ENCODE assay signal across 8 cellular contexts in genomic region chr9:125745682-125746016, GRCh38. TPM values are rescaled to one million over a fixed set of nuclear protein-coding genes. Genes with fewer than 3 reads are reported as not detected.
DNase-seq lines count a peak whose midpoint lies in the region; ATAC-seq and TF ChIP-seq lines count a peak whose summit lies in the region.

No MANE protein-coding gene starts in this region.

- TF ChIP-seq POLR2A in breast epithelium (IDR thresholded peaks at IDR 0.05), result no peak

- H3K27ac ChIP-seq in heart right ventricle (peak overlapping the region in 6 of 10 donors; percentile 80 to 94 (median 85)), breast epithelium (peak overlapping the region; percentile 83 to 96)

- H3K27me3 ChIP-seq in heart right ventricle, result no peaks in the 10 kb centered on the region
- H3K27me3 ChIP-seq in breast epithelium, result no peaks in the 10 kb centered on the region
- H3K27me3 ChIP-seq in mononuclear cell (ENCODE audit: insufficient read depth, low read length), result peaks cover 3% of the 10 kb centered on the region

- no peak for TF ChIP-seq CTCF in heart right ventricle (IDR thresholded peaks at IDR 0.05)
- TF ChIP-seq CTCF in breast epithelium (IDR thresholded peaks at IDR 0.05), result no peak

- 27 to 31% methylated on average over 6 of the region's 6 CpGs for WGBS in heart right ventricle, 2 donors

- no peaks in the 10 kb centered on the region for H3K9me3 ChIP-seq in heart right ventricle
- H3K9me3 ChIP-seq in breast epithelium, result no peaks in the 10 kb centered on the region
- H3K9me3 ChIP-seq in mononuclear cell (ENCODE audit: low read depth, low read length), result no peaks in the 10 kb centered on the region

- H3K4me1 ChIP-seq in heart right ventricle, result peaks cover 0 to 31% (median 21%) of the 10 kb centered on the region in 9 donors
- H3K4me1 ChIP-seq in breast epithelium, result no peaks in the 10 kb centered on the region
- H3K4me1 ChIP-seq in mononuclear cell (ENCODE audit: insufficient read depth, low read length), result peaks cover 22% of the 10 kb centered on the region

- no peak for DNase-seq in heart right ventricle
- no peak for DNase-seq in left cardiac atrium
- no peak for DNase-seq in breast epithelium (ENCODE audit: low spot score in 2 of 2)
- DNase-seq in HEK293T (ENCODE audit: extremely low spot score), result no peak

- H3K4me3 ChIP-seq in heart right ventricle (peak overlapping the region in 9 of 10 donors; percentile 62 to 90 (median 80)), breast epithelium (peak overlapping the region; percentile 73 to 92 (median 82)), mononuclear cell (ENCODE audit: low read length) (peak overlapping the region; percentile 62)

- H3K36me3 ChIP-seq in heart right ventricle (no peaks in the 10 kb centered on the region), breast epithelium (no peaks in the 10 kb centered on the region)

- intact Hi-C loops in heart right ventricle (cut with DNase I), result loop anchor here in 4 of 10 donors (5.0 to 10.0 kb wide), 5 partner anchors 38 to 191 kb away; partner anchors contain the start of gene MAPKAP1 (in 2 of the 4)
- intact Hi-C loops in left cardiac atrium (cut with DNase I), result no loop called here
- intact Hi-C loops in breast epithelium (cut with DNase I; ENCODE audit: low total_unique reads), result loop anchor here (5.0 kb wide), 1 partner anchor 338 kb away; no protein-coding TSS in a partner anchor

- ATAC-seq in heart right ventricle, result no peak
- ATAC-seq in left cardiac atrium, result no peak
- no peak for ATAC-seq in GM21515 (IDR thresholded peaks at IDR 0.05; ENCODE audit: unreplicated experiment)
- no peak for ATAC-seq in GM21360 (IDR thresholded peaks at IDR 0.05; ENCODE audit: unreplicated experiment)
- no peak for ATAC-seq in HG03571 (IDR thresholded peaks at IDR 0.05; ENCODE audit: unreplicated experiment)

- CTCF ChIA-PET in HEK293T (lab: Yijun Ruan, JAX), result no interaction called here

- POLR2A ChIA-PET in HEK293T (lab: Yijun Ruan, JAX), result interaction anchor here (0.8 to 1.0 kb wide), 2 partner anchors 39 to 64 kb away, joined by 3 to 4 read pairs; partner anchors contain the start of gene MAPKAP1

TF ChIP-seq in HEK293T, 16 proteins besides CTCF, POLR2A, EP300 and RAD21:
- TF ChIP-seq FOXM1 (IDR thresholded peaks at IDR 0.05; ENCODE audit: borderline replicate concordance), result no peak
- TF ChIP-seq ELF4 (IDR thresholded peaks at IDR 0.05), result no peak
- no peak for TF ChIP-seq SP1 (IDR thresholded peaks at IDR 0.05)
- TF ChIP-seq FOXK2 (IDR thresholded peaks at IDR 0.05), result no peak
- no peak for TF ChIP-seq CTBP1 (IDR thresholded peaks at IDR 0.05; ENCODE audit: borderline replicate concordance)
- no peak for TF ChIP-seq LEF1 (IDR thresholded peaks at IDR 0.05; ENCODE audit: borderline replicate concordance)
- TF ChIP-seq TARDBP (IDR thresholded peaks at IDR 0.05), result no peak

RNA-seq across cellular contexts. Expression of gene PBX3, which starts 1.5 kb away (rescaled TPM):
- total RNA-seq in heart right ventricle, result 10 to 100 TPM; 47.3 to 79.6 (median 57.1) TPM
- polyA plus RNA-seq in heart right ventricle, result 10 to 100 TPM; 14.5 to 24.5 TPM
- total RNA-seq in left cardiac atrium, result 10 to 100 TPM; 54.8 to 65.3 TPM
- total RNA-seq in breast epithelium, result 10 to 100 TPM; 29.5 to 31.2 (median 29.8) TPM
- total RNA-seq in mononuclear cell, result 38.1 TPM

RNA-seq across cellular contexts. Expression of gene MAPKAP1, which starts 38.6 kb away (rescaled TPM):
- 100 to 1,000 TPM; 102 to 143 (median 116) TPM for total RNA-seq in heart right ventricle
- polyA plus RNA-seq in heart right ventricle, result 100 to 1,000 TPM; 116 to 136 TPM
- total RNA-seq in left cardiac atrium, result 10 to 100 TPM; 98.0 to 98.4 TPM
- 10 to 100 TPM; 61.3 to 81.9 (median 78.6) TPM for total RNA-seq in breast epithelium
- total RNA-seq in mononuclear cell, result 41.0 TPM
